ENCODE assay signal across 2 cellular contexts in genomic region chr20:20017852-20018245, GRCh38.
TF ChIP-seq lines count a peak whose summit lies in the region.

No MANE protein-coding gene starts in this region.

TF ChIP-seq in HCT116, 20 proteins besides CTCF, POLR2A, EP300 and RAD21:
- TF ChIP-seq ATF3 (IDR thresholded peaks at IDR 0.05), result no peak
- TF ChIP-seq POLR2AphosphoS5 (IDR thresholded peaks at IDR 0.05; ENCODE audit: low read depth, low read length), result no peak
- no peak for TF ChIP-seq FOSL1 (IDR thresholded peaks at IDR 0.05; ENCODE audit: low read depth)
- TF ChIP-seq SP1 (IDR thresholded peaks at IDR 0.05; ENCODE audit: low read depth), result no peak
- no peak; the same call in 1 of the 2 replicates for TF ChIP-seq ZFX (IDR thresholded peaks at IDR 0.05)
- TF ChIP-seq, protein P1, sequence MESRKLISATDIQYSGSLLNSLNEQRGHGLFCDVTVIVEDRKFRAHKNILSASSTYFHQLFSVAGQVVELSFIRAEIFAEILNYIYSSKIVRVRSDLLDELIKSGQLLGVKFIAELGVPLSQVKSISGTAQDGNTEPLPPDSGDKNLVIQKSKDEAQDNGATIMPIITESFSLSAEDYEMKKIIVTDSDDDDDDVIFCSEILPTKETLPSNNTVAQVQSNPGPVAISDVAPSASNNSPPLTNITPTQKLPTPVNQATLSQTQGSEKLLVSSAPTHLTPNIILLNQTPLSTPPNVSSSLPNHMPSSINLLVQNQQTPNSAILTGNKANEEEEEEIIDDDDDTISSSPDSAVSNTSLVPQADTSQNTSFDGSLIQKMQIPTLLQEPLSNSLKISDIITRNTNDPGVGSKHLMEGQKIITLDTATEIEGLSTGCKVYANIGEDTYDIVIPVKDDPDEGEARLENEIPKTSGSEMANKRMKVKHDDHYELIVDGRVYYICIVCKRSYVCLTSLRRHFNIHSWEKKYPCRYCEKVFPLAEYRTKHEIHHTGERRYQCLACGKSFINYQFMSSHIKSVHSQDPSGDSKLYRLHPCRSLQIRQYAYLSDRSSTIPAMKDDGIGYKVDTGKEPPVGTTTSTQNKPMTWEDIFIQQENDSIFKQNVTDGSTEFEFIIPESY (IDR thresholded peaks at IDR 0.05; ENCODE audit: extremely low read depth, insufficient replicate concordance, low read length), result no peak
- TF ChIP-seq CBX3 (IDR thresholded peaks at IDR 0.05; ENCODE audit: low read depth), result no peak
- no peak for TF ChIP-seq YY1 (IDR thresholded peaks at IDR 0.05; ENCODE audit: extremely low read depth, insufficient replicate concordance, low read depth, low read length)

TF ChIP-seq in H1, 55 proteins besides CTCF, POLR2A, EP300 and RAD21:
- TF ChIP-seq NANOG (IDR thresholded peaks at IDR 0.05; ENCODE audit: insufficient read depth, low read depth, low read length, poor library complexity, severe bottlenecking) (no peak), ZNF274 (IDR thresholded peaks at IDR 0.05; ENCODE audit: borderline replicate concordance, extremely low read depth, low read length) (no peak), CHD1 (IDR thresholded peaks at IDR 0.05; ENCODE audit: low read depth, low read length) (no peak)
- TF ChIP-seq, protein P2, sequence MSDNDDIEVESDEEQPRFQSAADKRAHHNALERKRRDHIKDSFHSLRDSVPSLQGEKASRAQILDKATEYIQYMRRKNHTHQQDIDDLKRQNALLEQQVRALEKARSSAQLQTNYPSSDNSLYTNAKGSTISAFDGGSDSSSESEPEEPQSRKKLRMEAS (IDR thresholded peaks at IDR 0.05), result no peak
